In the genomic region with DNA sequence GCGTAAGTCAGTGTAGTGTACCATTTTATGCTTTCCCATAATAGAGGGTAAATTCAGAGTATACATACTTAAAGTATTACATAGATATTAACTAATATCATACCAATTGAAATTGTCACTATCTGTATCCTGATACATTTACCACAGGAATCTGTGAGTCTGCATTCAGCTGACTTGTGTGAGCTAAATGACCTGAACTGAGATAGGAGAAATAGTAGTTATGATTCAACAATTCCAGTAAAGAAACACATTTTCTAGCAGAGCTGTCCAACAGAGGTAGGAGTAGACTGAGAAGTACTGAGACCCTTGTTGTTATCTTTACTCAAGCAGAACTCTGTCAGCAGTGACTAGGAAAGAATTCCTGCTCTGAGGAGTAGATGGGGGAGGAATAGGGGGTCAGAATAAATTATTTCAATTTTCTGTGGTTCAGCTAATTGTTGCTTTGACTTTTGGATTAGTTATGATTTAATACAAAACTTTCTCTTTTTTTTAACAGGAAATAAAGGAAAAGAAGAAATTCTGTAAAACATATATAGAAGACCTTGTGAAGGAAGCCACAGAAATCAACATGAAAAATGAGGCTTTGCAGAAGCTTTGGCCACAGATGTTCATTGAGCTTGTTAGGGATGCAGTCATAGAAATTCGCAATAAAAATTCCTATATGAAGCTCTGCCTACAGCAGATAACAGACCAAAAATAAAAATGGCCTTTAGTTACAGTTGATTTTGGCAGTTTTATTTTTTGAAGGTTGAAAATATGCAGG, we compare ENCODE assay signal across 18 cellular contexts.
A peak's percentile ranks its signal among the peaks of the same experiment; 100 is the strongest.
DNase-seq lines count a peak whose midpoint lies in the region; ATAC-seq, FAIRE-seq and TF ChIP-seq lines count a peak whose summit lies in the region.
"Had no signal": no experiment of that assay in that cellular context is flagged by ENCODE, and none has a peak within 500 bp of the region (broad histone marks: within the 10 kb centered on the region; RNA-seq: fewer than 3 reads in every experiment).

No MANE protein-coding gene starts in this region.

- no peak overlapping the region for H2BK120ac ChIP-seq in H9 (ENCODE audit: low read depth, low read length, poor library complexity, severe bottlenecking)

- ATAC-seq in GM21737 (IDR thresholded peaks at IDR 0.05; ENCODE audit: unreplicated experiment), result no peak
- ATAC-seq: activated CD8-positive, alpha-beta T cell treated with anti-CD3 and anti-CD28 coated beads for 36 hours had no signal

- H3K4me3 Mint-ChIP-seq in H9, result no peak overlapping the region
- H3K4me3 Mint-ChIP-seq: activated CD8-positive, alpha-beta T cell treated with anti-CD3 and anti-CD28 coated beads for 36 hours; activated naive CD4-positive, alpha-beta T cell treated with anti-CD3 and anti-CD28 coated beads, Interleukin-2, amount 50 U/mL, for 24 hours; B cell had no signal

- TF ChIP-seq CTCF in bronchial epithelial cell (IDR thresholded peaks at IDR 0.05; ENCODE audit: insufficient read depth, low read length, severe bottlenecking) (no peak), H9 (conservative IDR thresholded peaks at IDR 0.05) (no peak)

- no peaks in the 10 kb centered on the region for H3K79me2 ChIP-seq in H9 (ENCODE audit: insufficient read depth, low read length)

- no peak overlapping the region for H3T11ph ChIP-seq in H9 (ENCODE audit: low read length)

- no peak overlapping the region for H3K4me3 ChIP-seq in bronchial epithelial cell (ENCODE audit: low read depth, low read length)
- H3K4me3 ChIP-seq: lung, transverse colon had no signal

- no peak overlapping the region for H2BK20ac ChIP-seq in H9 (ENCODE audit: low read depth, low read length, poor library complexity, severe bottlenecking)

- no CpG with 5 or more reads among the region's 2 CpGs for WGBS in H9 (ENCODE audit: extremely low coverage, insufficient read length, low lambda C conversion rate)

- no peak overlapping the region for H2BK15ac ChIP-seq in H9 (ENCODE audit: low read depth, low read length)

- no peak overlapping the region for H3K27ac ChIP-seq in H9 (ENCODE audit: insufficient read length, low read depth, low read length)
- H3K27ac ChIP-seq: RWPE1, transverse colon had no signal

- H3K36me3 Mint-ChIP-seq in H9 (ENCODE audit: insufficient read depth in 1 of 3, low read depth in 3 of 3), result no peaks in the 10 kb centered on the region; a peak in 3 of 7 replicates
- H3K36me3 Mint-ChIP-seq: activated naive CD4-positive, alpha-beta T cell treated with anti-CD3 and anti-CD28 coated beads, Interleukin-2, amount 50 U/mL, for 24 hours had no signal

- FAIRE-seq in bronchial epithelial cell (lab: Jason Lieb, UNC), result no peak

- no peak overlapping the region for H4K91ac ChIP-seq in H9 (ENCODE audit: insufficient read length, low read depth, low read length)

- no peaks in the 10 kb centered on the region for H3K27me3 Mint-ChIP-seq in H9 (ENCODE audit: low read depth)

- no peak overlapping the region for H3K4ac ChIP-seq in H9 (ENCODE audit: low read depth, low read length)

- peak overlapping the region in 1 of 3 experiments; percentile 21; a peak in 2 of 7 replicates for H3K27ac Mint-ChIP-seq in H9
- H3K27ac Mint-ChIP-seq: activated CD8-positive, alpha-beta T cell treated with anti-CD3 and anti-CD28 coated beads for 36 hours; activated naive CD4-positive, alpha-beta T cell treated with anti-CD3 and anti-CD28 coated beads, Interleukin-2, amount 50 U/mL, for 24 hours; B cell had no signal

- H2BK12ac ChIP-seq in H9 (ENCODE audit: insufficient read length, low read depth, low read length), result no peak overlapping the region

- no peak overlapping the region for H4K5ac ChIP-seq in H9 (ENCODE audit: insufficient read length, low read depth, low read length)

- H3K4me1 Mint-ChIP-seq in H9, result peaks cover 17 to 21% of the 10 kb centered on the region in 2 experiments
- H3K4me1 Mint-ChIP-seq: activated naive CD4-positive, alpha-beta T cell treated with anti-CD3 and anti-CD28 coated beads, Interleukin-2, amount 50 U/mL, for 24 hours; B cell had no signal

- no peak overlapping the region for H2AFZ ChIP-seq in H9 (ENCODE audit: low read length)

- H3K23me2 ChIP-seq in H9 (ENCODE audit: insufficient read length, low read depth, low read length, poor library complexity, severe bottlenecking), result no peaks in the 10 kb centered on the region

- no peak overlapping the region for H3K18ac ChIP-seq in H9 (ENCODE audit: insufficient read length, low read depth, low read length)

- H4K20me1 ChIP-seq in H9 (ENCODE audit: control insufficient read depth, insufficient read depth, insufficient read length), result no peaks in the 10 kb centered on the region

- no peaks in the 10 kb centered on the region for H3K4me1 ChIP-seq in H9 (ENCODE audit: insufficient read depth, low read length)

- no peak overlapping the region for H3K14ac ChIP-seq in H9 (ENCODE audit: insufficient read depth, low read length)

- H3K27me3 ChIP-seq in bronchial epithelial cell (ENCODE audit: control insufficient read depth, insufficient read depth, low read length) (no peaks in the 10 kb centered on the region), H9 (ENCODE audit: insufficient read depth, low read length) (no peaks in the 10 kb centered on the region)
- H3K27me3 ChIP-seq: transverse colon had no signal

- no peaks in the 10 kb centered on the region for H3K79me1 ChIP-seq in H9 (ENCODE audit: insufficient read depth, low read depth, low read length, poor library complexity, severe bottlenecking)

- no peak overlapping the region for H3K9ac ChIP-seq in H9 (ENCODE audit: extremely low read depth, insufficient read length, low read length)

- no peaks in the 10 kb centered on the region for H3K36me3 ChIP-seq in bronchial epithelial cell (ENCODE audit: control insufficient read depth, insufficient read depth, low read length)
- H3K36me3 ChIP-seq: transverse colon had no signal

- H4K8ac ChIP-seq in H9 (replicated peaks; ENCODE audit: insufficient read length, low read depth, low read length), result no peak overlapping the region

- in situ Hi-C loops in ACHN (cut with HindIII; ENCODE audit: low pct_ligation_motif_present, low pct_unique_long_range_greater_than_20kb, low sequenced_read_pairs), result no loop called here

- no peaks in the 10 kb centered on the region; a peak in 1 of 5 replicates for H3K9me3 Mint-ChIP-seq in H9
- H3K9me3 Mint-ChIP-seq: activated CD8-positive, alpha-beta T cell treated with anti-CD3 and anti-CD28 coated beads for 36 hours; activated naive CD4-positive, alpha-beta T cell treated with anti-CD3 and anti-CD28 coated beads, Interleukin-2, amount 50 U/mL, for 24 hours had no signal

- no peak overlapping the region for H2AK5ac ChIP-seq in H9 (ENCODE audit: insufficient read length, low read length)

- H3K56ac ChIP-seq in H9 (ENCODE audit: insufficient read length, low read depth, low read length), result no peak overlapping the region

- no peak overlapping the region for H3K23ac ChIP-seq in H9 (ENCODE audit: insufficient read length, low read depth, low read length)

- H3K9me3 ChIP-seq in H9 (ENCODE audit: control insufficient read depth, low read depth, low read length), result no peaks in the 10 kb centered on the region
- H3K9me3 ChIP-seq: transverse colon had no signal

- H3K4me2 ChIP-seq in H9 (ENCODE audit: insufficient read depth, insufficient read length, low read length), result no peak overlapping the region

- H2BK5ac ChIP-seq in H9 (ENCODE audit: insufficient read length, low read length), result no peak overlapping the region

- DNase-seq in ACHN, result peak; percentile 67
- peak; percentile 70 for DNase-seq in HT1080 (ENCODE audit: low read depth)
- DNase-seq in bronchial epithelial cell (ENCODE audit: low read depth), result peak; percentile 96
- peak; percentile 94 for DNase-seq in kidney tubule cell (ENCODE audit: low spot score)
- no peak for DNase-seq in H9
- DNase-seq in iPS-NIHi11 (ENCODE audit: low spot score), result no peak
- DNase-seq in SIG-M5 (lab: John Stamatoyannopoulos, UW), result no peak
- DNase-seq: activated CD8-positive, alpha-beta T cell treated with anti-CD3 and anti-CD28 coated beads for 36 hours; head of caudate nucleus; NCI-H1105; NCI-H510A; T1000; transverse colon had no signal

Comparison
In these comparisons a context has a peak if more than half of its experiments do, and no peak if none do; other contexts are left out.
1. DNase-seq: peak in ACHN (single experiment), HT1080 (single experiment), bronchial epithelial cell (single experiment) and kidney tubule cell (single experiment); none in H9 (single experiment), iPS-NIHi11 (single experiment) and SIG-M5 (single experiment).